Comparison of ENCODE assay signal across 1 cellular context in genomic region chr15:92892201-92892555, GRCh38.
TF ChIP-seq lines count a peak whose summit lies in the region.

No MANE protein-coding gene starts in this region.

TF ChIP-seq in HepG2, 621 proteins besides CTCF, POLR2A, EP300 and RAD21 (continued from another document):
- TF ChIP-seq ZBTB40 (IDR thresholded peaks at IDR 0.05) (peak; percentile 61), ZBTB40 (CRISPR knock-in tag; IDR thresholded peaks at IDR 0.05) (peak; percentile 31; the same call in 1 of the 2 replicates), RBFOX2 (IDR thresholded peaks at IDR 0.05; ENCODE audit: low read depth, low read length) (0 out of 2 replicates have a peak, but pooled peaks have one; percentile 8)
